Comparison of ENCODE assay signal across 28 cellular contexts in genomic region chr3:37125195-37125594, GRCh38. TPM values are rescaled to one million over a fixed set of nuclear protein-coding genes. Genes with fewer than 3 reads are reported as not detected.
DNase-seq lines count a peak whose midpoint lies in the region; ATAC-seq and TF ChIP-seq lines count a peak whose summit lies in the region.
"Had no signal": no experiment of that assay in that cellular context is flagged by ENCODE, and none has a peak within 500 bp of the region (broad histone marks: within the 10 kb centered on the region; RNA-seq: fewer than 3 reads in every experiment).

No MANE protein-coding gene starts in this region.

- H3K36me3 ChIP-seq in cardiac muscle cell: no peaks in the 10 kb centered on the region
- H3K36me3 ChIP-seq in esophagus squamous epithelium: peaks cover 0 to 33% (median 0%) of the 10 kb centered on the region in 3 donors
- H3K36me3 ChIP-seq in parathyroid adenoma (ENCODE audit: control insufficient read depth, insufficient read depth, low read length): no peaks in the 10 kb centered on the region
- no peaks in the 10 kb centered on the region for H3K36me3 ChIP-seq in upper lobe of right lung

- in situ Hi-C loops in KBM-7 (cut with MboI; ENCODE audit: low pct_unique_long_range_greater_than_20kb, low sequenced_read_pairs): no loop called here

- no peak overlapping the region for H3K4me3 ChIP-seq in cardiac muscle cell
- H3K4me3 ChIP-seq in right cardiac atrium (ENCODE audit: low read length): no peak overlapping the region
- no peak overlapping the region for H3K4me3 ChIP-seq in esophagus squamous epithelium
- no peak overlapping the region for H3K4me3 ChIP-seq in parathyroid adenoma (ENCODE audit: low read depth, low read length)
- no peak overlapping the region for H3K4me3 ChIP-seq in upper lobe of right lung

- no peaks in the 10 kb centered on the region for H3K9me3 ChIP-seq in cardiac muscle cell (ENCODE audit: low read depth)
- no peaks in the 10 kb centered on the region for H3K9me3 ChIP-seq in right cardiac atrium (ENCODE audit: control insufficient read depth, low read length)
- no peaks in the 10 kb centered on the region for H3K9me3 ChIP-seq in esophagus squamous epithelium
- H3K9me3 ChIP-seq in parathyroid adenoma (ENCODE audit: control insufficient read depth, low read length): no peaks in the 10 kb centered on the region
- H3K9me3 ChIP-seq in upper lobe of right lung: no peaks in the 10 kb centered on the region

- no peaks in the 10 kb centered on the region for H3K9me3 Mint-ChIP-seq in endothelial cell (ENCODE audit: unreplicated experiment)
- H3K9me3 Mint-ChIP-seq: activated naive CD4-positive, alpha-beta T cell treated with anti-CD3 and anti-CD28 coated beads, Interleukin-2, amount 10 ng/mL, durations not matched to agents 7 days and 5 days; brain; neural crest cell had no signal

- no peak overlapping the region for H3K27ac Mint-ChIP-seq in endothelial cell (ENCODE audit: unreplicated experiment)
- H3K27ac Mint-ChIP-seq: activated CD8-positive, alpha-beta T cell treated with anti-CD3 and anti-CD28 coated beads, Interleukin-2, amount 10 ng/mL, durations not matched to agents 7 days and 5 days; activated naive CD4-positive, alpha-beta T cell treated with anti-CD3 and anti-CD28 coated beads, Interleukin-2, amount 10 ng/mL, durations not matched to agents 7 days and 5 days had no signal

- H3K79me2 ChIP-seq in parathyroid adenoma: peaks cover 12% of the 10 kb centered on the region

- H3K36me3 Mint-ChIP-seq in endothelial cell (ENCODE audit: low read depth, unreplicated experiment): peaks cover 4% of the 10 kb centered on the region

- ATAC-seq in right cardiac atrium (no peak), upper lobe of right lung (peak; percentile 55)
- ATAC-seq: activated CD8-positive, alpha-beta T cell treated with anti-CD3 and anti-CD28 coated beads, Interleukin-2, amount 10 ng/mL, durations not matched to agents 7 days and 5 days had no signal

- TF ChIP-seq CTCF in cardiac muscle cell (IDR thresholded peaks at IDR 0.05; ENCODE audit: low read depth, low read length) (no peak), esophagus squamous epithelium (IDR thresholded peaks at IDR 0.05) (no peak), parathyroid adenoma (IDR thresholded peaks at IDR 0.05) (no peak), upper lobe of right lung (IDR thresholded peaks at IDR 0.05) (no peak), endothelial cell (IDR thresholded peaks at IDR 0.05; ENCODE audit: unreplicated experiment) (no peak)

- H3K4me1 Mint-ChIP-seq in endothelial cell (ENCODE audit: unreplicated experiment): no peaks in the 10 kb centered on the region
- H3K4me1 Mint-ChIP-seq: neural crest cell had no signal

- H3K4me2 ChIP-seq in parathyroid adenoma (ENCODE audit: low read length): no peak overlapping the region

- peak overlapping the region; percentile 51 for H3K27ac ChIP-seq in cardiac muscle cell
- no peak overlapping the region for H3K27ac ChIP-seq in right cardiac atrium (ENCODE audit: low read length)
- peak overlapping the region; percentile 1 to 71 (median 59) for H3K27ac ChIP-seq in esophagus squamous epithelium
- peak overlapping the region; percentile 26 for H3K27ac ChIP-seq in parathyroid adenoma
- no peak overlapping the region for H3K27ac ChIP-seq in upper lobe of right lung

- WGBS in right cardiac atrium: 58% methylated on average over 1 of the region's 1 CpG
- WGBS in esophagus squamous epithelium, 2 donors: 68% methylated on average over 1 of the region's 1 CpG

- no peak overlapping the region for H3K4me3 Mint-ChIP-seq in endothelial cell (ENCODE audit: unreplicated experiment)
- H3K4me3 Mint-ChIP-seq: activated CD8-positive, alpha-beta T cell treated with anti-CD3 and anti-CD28 coated beads, Interleukin-2, amount 10 ng/mL, durations not matched to agents 7 days and 5 days; activated naive CD4-positive, alpha-beta T cell treated with anti-CD3 and anti-CD28 coated beads, Interleukin-2, amount 10 ng/mL, durations not matched to agents 7 days and 5 days; brain; neural crest cell had no signal

- peaks cover 19% of the 10 kb centered on the region for H3K4me1 ChIP-seq in cardiac muscle cell (ENCODE audit: low read depth)
- H3K4me1 ChIP-seq in right cardiac atrium (ENCODE audit: control insufficient read depth, insufficient read depth, low read length): no peaks in the 10 kb centered on the region
- H3K4me1 ChIP-seq in esophagus squamous epithelium: peaks cover 0 to 24% (median 5%) of the 10 kb centered on the region in 3 donors
- H3K4me1 ChIP-seq in parathyroid adenoma: peaks cover 13% of the 10 kb centered on the region
- H3K4me1 ChIP-seq in upper lobe of right lung: peaks cover 15% of the 10 kb centered on the region

- no peak for TF ChIP-seq POLR2A in esophagus squamous epithelium (IDR thresholded peaks at IDR 0.05)

- DNase-seq in cardiac muscle cell (ENCODE audit: low read depth in 1 of 2, low spot score in 1 of 2) (no peak), right cardiac atrium (no peak), esophagus squamous epithelium (lab: John Stamatoyannopoulos, UW) (no peak), upper lobe of right lung (no peak), NCI-H524 treated with DMSO at 0.1 percent for 48 hours (lab: John Stamatoyannopoulos, UW) (no peak), KBM-7 (no peak), endothelial cell (ENCODE audit: low spot score) (no peak)
- DNase-seq: 8988T; activated CD8-positive, alpha-beta T cell treated with anti-CD3 and anti-CD28 coated beads, Interleukin-2, amount 10 ng/mL, durations not matched to agents 7 days and 5 days; activated naive CD4-positive, alpha-beta T cell treated with anti-CD3 and anti-CD28 coated beads, Interleukin-2, amount 10 ng/mL, durations not matched to agents 7 days and 5 days; amniotic stem cell; C1 segment of cervical spinal cord; COR-L47; DMS79; HCEC 1CT; head of caudate nucleus; Kasumi-1; mammary epithelial cell; NCI-H146; NCI-H226; NCI-H69; posterior cingulate gyrus; stimulated activated CD4-positive, alpha-beta T cell treated with anti-CD3 and anti-CD28 coated beads, Interleukin-15, amount 100 ng/mL, for 24 hours; stimulated activated CD4-positive, alpha-beta T cell treated with anti-CD3 and anti-CD28 coated beads, Interleukin-4, amount 100 ng/mL, for 4 hours; SW 1271 had no signal

- H3K27me3 Mint-ChIP-seq in endothelial cell (ENCODE audit: unreplicated experiment): no peaks in the 10 kb centered on the region
- H3K27me3 Mint-ChIP-seq: activated naive CD4-positive, alpha-beta T cell treated with anti-CD3 and anti-CD28 coated beads, Interleukin-2, amount 10 ng/mL, durations not matched to agents 7 days and 5 days; brain had no signal

- no peak overlapping the region for H2AFZ ChIP-seq in parathyroid adenoma

- H3K27me3 ChIP-seq in cardiac muscle cell (no peaks in the 10 kb centered on the region), right cardiac atrium (ENCODE audit: control insufficient read depth, insufficient read depth) (no peaks in the 10 kb centered on the region), esophagus squamous epithelium (no peaks in the 10 kb centered on the region), parathyroid adenoma (ENCODE audit: control insufficient read depth, insufficient read depth, low read length) (no peaks in the 10 kb centered on the region), upper lobe of right lung (no peaks in the 10 kb centered on the region)

- intact Hi-C loops in right cardiac atrium (cut with DNase I) (no loop called here), esophagus squamous epithelium (cut with DNase I) (no loop called here), upper lobe of right lung (cut with DNase I) (no loop called here)

- no peak overlapping the region for H3K9ac ChIP-seq in parathyroid adenoma

RNA-seq across cellular contexts. Expression of gene LRRFIP2, which starts 49.2 kb away (rescaled TPM):
- total RNA-seq in cardiac muscle cell (61.2 and 92.6 TPM in 2 replicates), right cardiac atrium (100 to 1,000 TPM; 154 to 168 (median 162) TPM), esophagus squamous epithelium (10 to 100 TPM; 50.0 to 99.7 (median 87.8) TPM), upper lobe of right lung (50.3 TPM), endothelial cell (ENCODE audit: unreplicated experiment) (40.0 TPM)
- polyA plus RNA-seq in cardiac muscle cell (55.9 and 68.2 TPM in 2 replicates), right cardiac atrium (88.9 TPM)

Comparison
In these comparisons a context has a peak if more than half of its experiments do, and no peak if none do; other contexts are left out.
1. H3K27ac ChIP-seq: peak in cardiac muscle cell (single experiment), esophagus squamous epithelium (4 of 4) and parathyroid adenoma (single experiment); none in right cardiac atrium (single experiment) and upper lobe of right lung (single experiment).